Comparison of ENCODE assay signal across 9 cellular contexts in the genomic region with DNA sequence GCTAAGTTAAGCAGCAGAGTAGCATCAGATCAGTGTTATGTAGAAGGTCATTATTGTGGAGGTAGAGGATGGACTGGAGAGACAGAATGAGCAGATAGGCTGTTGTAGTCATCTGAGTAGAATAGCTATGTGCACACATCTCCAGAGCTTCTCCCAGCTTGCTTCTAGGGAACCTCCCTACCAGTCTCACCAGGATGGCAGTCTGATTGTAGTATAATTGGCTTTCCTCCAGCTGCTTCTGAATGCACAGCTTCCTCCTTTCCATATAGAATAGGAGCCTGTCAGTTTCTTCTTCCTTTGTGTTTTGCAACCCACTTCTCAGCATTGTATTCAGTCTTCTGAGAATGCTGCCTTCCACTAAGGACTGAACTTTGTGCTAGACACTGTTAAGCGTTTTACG. TPM values are rescaled to one million over a fixed set of nuclear protein-coding genes. Genes with fewer than 3 reads are reported as not detected.
DNase-seq lines count a peak whose midpoint lies in the region; ATAC-seq, FAIRE-seq and TF ChIP-seq lines count a peak whose summit lies in the region.
"Had no signal": no experiment of that assay in that cellular context is flagged by ENCODE, and none has a peak within 500 bp of the region (broad histone marks: within the 10 kb centered on the region; RNA-seq: fewer than 3 reads in every experiment).

No MANE protein-coding gene starts in this region.

- ATAC-seq in HG03442 (IDR thresholded peaks at IDR 0.05; ENCODE audit: unreplicated experiment): no peak
- no peak for ATAC-seq in GM18519 (IDR thresholded peaks at IDR 0.05; ENCODE audit: low FRiP score, unreplicated experiment)

- no peak for TF ChIP-seq POLR2A in GM12892 (IDR thresholded peaks at IDR 0.05; ENCODE audit: low read depth, low read length)

- H3K27ac ChIP-seq in OCI-LY1 (ENCODE audit: low read depth, low read length, poor library complexity, severe bottlenecking): no peak overlapping the region

- H3K4me3 Mint-ChIP-seq in osteocyte (ENCODE audit: unreplicated experiment): peak overlapping the region; percentile 62

- H3K9me2 ChIP-seq in OCI-LY1 (ENCODE audit: low read depth, low read length): no peaks in the 10 kb centered on the region

- 0 out of 2 replicates have a peak overlapping the region, but pooled peaks have one; percentile 11 for H3K9ac ChIP-seq in OCI-LY1 (ENCODE audit: low read length)

- H2AFZ ChIP-seq in OCI-LY1 (ENCODE audit: low read length): no peak overlapping the region

- 0 out of 2 replicates have a peak, but pooled peaks cover 2% of the 10 kb centered on the region for H3F3A ChIP-seq in OCI-LY1 (ENCODE audit: insufficient read depth, low read length)

- no peak for TF ChIP-seq CTCF in OCI-LY1 (IDR thresholded peaks at IDR 0.05; ENCODE audit: low read length)
- no peak for TF ChIP-seq CTCF in osteocyte (IDR thresholded peaks at IDR 0.05)

- no peaks in the 10 kb centered on the region; the same call in 1 of the 2 replicates for H3K79me2 ChIP-seq in OCI-LY1 (ENCODE audit: insufficient read depth, low read length)

- no peaks in the 10 kb centered on the region for H3K27me3 Mint-ChIP-seq in osteocyte (ENCODE audit: unreplicated experiment)

- H3K27ac Mint-ChIP-seq in osteocyte (ENCODE audit: unreplicated experiment): peak overlapping the region; percentile 5

- H3K4me2 ChIP-seq in OCI-LY1 (ENCODE audit: low read length): peak overlapping the region; percentile 97

- no peaks in the 10 kb centered on the region for H4K20me1 ChIP-seq in OCI-LY1 (ENCODE audit: insufficient read depth, low read length)

- FAIRE-seq in GM12892 (lab: Jason Lieb, UNC): no peak
- FAIRE-seq: GM12891 had no signal

- peaks cover 34% of the 10 kb centered on the region for H3K4me1 ChIP-seq in OCI-LY1 (ENCODE audit: insufficient read depth, low read length, severe bottlenecking)

- H3K36me3 Mint-ChIP-seq in osteocyte (ENCODE audit: unreplicated experiment): peaks cover 46% of the 10 kb centered on the region

- H3K9me3 Mint-ChIP-seq in osteocyte (ENCODE audit: unreplicated experiment): no peaks in the 10 kb centered on the region

- H3K4me1 Mint-ChIP-seq in osteocyte (ENCODE audit: unreplicated experiment): peaks cover 34% of the 10 kb centered on the region

- H3K9me3 ChIP-seq in OCI-LY1 (ENCODE audit: low read length): no peaks in the 10 kb centered on the region

- no peaks in the 10 kb centered on the region for H3K27me3 ChIP-seq in OCI-LY1 (ENCODE audit: insufficient read depth, low read length)

- peaks cover 64% of the 10 kb centered on the region for H3K36me3 ChIP-seq in OCI-LY1 (ENCODE audit: insufficient read depth, low read length)

- peak; percentile 95 for DNase-seq in GF-D8 (lab: John Stamatoyannopoulos, UW)
- DNase-seq in dermis blood vessel endothelial cell: peak; percentile 27
- DNase-seq in osteocyte (ENCODE audit: extremely low spot score, unreplicated experiment): no peak
- DNase-seq in GM12892 (ENCODE audit: insufficient read length): no peak
- no peak for DNase-seq in DMS79 (lab: John Stamatoyannopoulos, UW)

- peak overlapping the region; percentile 76 for H3K4me3 ChIP-seq in OCI-LY1 (ENCODE audit: low read depth, low read length, poor library complexity, severe bottlenecking)

RNA-seq across cellular contexts. Expression of a gene that starts 2.1 kb away (rescaled TPM):
- total RNA-seq in dermis blood vessel endothelial cell (2.9 and 6.5 TPM in 2 replicates), osteocyte (45.0 and 47.0 TPM in 2 replicates)
- 14.2 TPM for polyA plus RNA-seq in GM12892 (2012; ENCODE audit: missing spikeins)

RNA-seq across cellular contexts. Expression of a gene that starts 2.3 kb away (rescaled TPM):
- total RNA-seq in dermis blood vessel endothelial cell (13.0 and 14.5 TPM in 2 replicates), osteocyte (39.6 and 55.4 TPM in 2 replicates)
- polyA plus RNA-seq in GM12892 (2012; ENCODE audit: missing spikeins): 13.7 TPM

RNA-seq across cellular contexts. Expression of a gene that starts 24.2 kb away (rescaled TPM):
- 0.19 and 0.34 TPM in 2 replicates for total RNA-seq in dermis blood vessel endothelial cell
- 0.83 TPM in 1 of 2 replicates, not detected in the other for total RNA-seq in osteocyte
- polyA plus RNA-seq in GM12892 (2012; ENCODE audit: missing spikeins): 103 TPM

RNA-seq across cellular contexts. Expression of a gene that starts 49.2 kb away (rescaled TPM):
- total RNA-seq in dermis blood vessel endothelial cell: 11.7 and 17.7 TPM in 2 replicates
- total RNA-seq in osteocyte: 31.6 and 34.9 TPM in 2 replicates
- polyA plus RNA-seq in GM12892 (2012; ENCODE audit: missing spikeins): 1.9 TPM

Comparison
In these comparisons a context has a peak if more than half of its experiments do, and no peak if none do; other contexts are left out.
1. DNase-seq: peak in GF-D8 (single experiment) and dermis blood vessel endothelial cell (single experiment); none in osteocyte (single experiment), GM12892 (single experiment) and DMS79 (single experiment).